2 cellular contexts compared by ENCODE assay signal in genomic region chr17:42780816-42781638, GRCh38.
TF ChIP-seq lines count a peak whose summit lies in the region.

No MANE protein-coding gene starts in this region.

TF ChIP-seq in A549, 52 proteins besides CTCF, POLR2A, EP300 and RAD21 (continued from another document):
- no peak for TF ChIP-seq FOSL2 (IDR thresholded peaks at IDR 0.05)
- TF ChIP-seq FOSL2 (CRISPR knock-in tag; IDR thresholded peaks at IDR 0.05) = no peak
- TF ChIP-seq FOXS1 (CRISPR knock-in tag; IDR thresholded peaks at IDR 0.05) = no peak
- no peak for TF ChIP-seq EHF (CRISPR knock-in tag; IDR thresholded peaks at IDR 0.05)
- TF ChIP-seq CHD2 (IDR thresholded peaks at IDR 0.05; ENCODE audit: low read length, partially characterized antibody) = no peak
- TF ChIP-seq JUNB (IDR thresholded peaks at IDR 0.05) = no peak
- no peak for TF ChIP-seq ZSCAN20 (CRISPR knock-in tag; IDR thresholded peaks at IDR 0.05)
- TF ChIP-seq MAZ (IDR thresholded peaks at IDR 0.05; ENCODE audit: borderline replicate concordance, low read depth, low read length) = no peak
- no peak for TF ChIP-seq KDM5A (IDR thresholded peaks at IDR 0.05)
- TF ChIP-seq CEBPB (IDR thresholded peaks at IDR 0.05) = no peak
- TF ChIP-seq HMGXB4 (CRISPR knock-in tag; IDR thresholded peaks at IDR 0.05; ENCODE audit: borderline replicate concordance) = no peak
- TF ChIP-seq FOSB (CRISPR knock-in tag; IDR thresholded peaks at IDR 0.05) = no peak
- TF ChIP-seq NFE2L2 (conservative IDR thresholded peaks at IDR 0.05; ENCODE audit: low read length) = no peak

TF ChIP-seq in HEK293, 187 proteins besides CTCF, POLR2A, EP300 and RAD21 (continued from another document):
- no peak for TF ChIP-seq ZSCAN18 (tag by site-specific recombination; IDR thresholded peaks at IDR 0.05)
- TF ChIP-seq GLI4 (tag by site-specific recombination; IDR thresholded peaks at IDR 0.05) = no peak
- TF ChIP-seq INSM2 (tag by site-specific recombination; IDR thresholded peaks at IDR 0.05) = no peak
- no peak for TF ChIP-seq ZNF48 (tag by site-specific recombination; IDR thresholded peaks at IDR 0.05)
- TF ChIP-seq WT1 (tag by site-specific recombination; IDR thresholded peaks at IDR 0.05) = no peak
- no peak for TF ChIP-seq ZNF24 (tag by site-specific recombination; IDR thresholded peaks at IDR 0.05)
- TF ChIP-seq ZNF155 (tag by site-specific recombination; IDR thresholded peaks at IDR 0.05) = no peak
- TF ChIP-seq SP2 (tag by site-specific recombination; IDR thresholded peaks at IDR 0.05) = no peak
- TF ChIP-seq ZNF350 (tag by site-specific recombination; IDR thresholded peaks at IDR 0.05) = no peak
- TF ChIP-seq ZNF248 (tag by site-specific recombination; IDR thresholded peaks at IDR 0.05) = no peak
- no peak for TF ChIP-seq ZNF169 (tag by site-specific recombination; IDR thresholded peaks at IDR 0.05)
- no peak for TF ChIP-seq ZNF747 (tag by site-specific recombination; IDR thresholded peaks at IDR 0.05)
